ENCODE assay signal across 25 cellular contexts in genomic region chr2:83862636-83863035, GRCh38.
"Had no signal": no experiment of that assay in that cellular context is flagged by ENCODE, and none has a peak within 500 bp of the region (broad histone marks: within the 10 kb centered on the region; RNA-seq: fewer than 3 reads in every experiment).

No MANE protein-coding gene starts in this region.

- H3K27me3 ChIP-seq: esophagus squamous epithelium, gastrocnemius medialis, heart right ventricle, left lung had no signal

- H3K4me1 ChIP-seq: esophagus squamous epithelium, gastrocnemius medialis, heart right ventricle, left lung, lower lobe of right lung had no signal

- ATAC-seq: esophagus mucosa; gastrocnemius medialis; heart right ventricle; left cardiac atrium; left lung; left ventricle myocardium superior; lower lobe of right lung; mucosa of descending colon; naive thymus-derived CD8-positive, alpha-beta T cell had no signal

- H3K36me3 ChIP-seq: esophagus squamous epithelium, gastrocnemius medialis, heart right ventricle, left lung, lower lobe of right lung had no signal

- H3K9me3 ChIP-seq: esophagus squamous epithelium, gastrocnemius medialis, heart right ventricle, left lung, lower lobe of right lung, mucosa of descending colon had no signal

- DNase-seq: dermis blood vessel endothelial cell; dorsolateral prefrontal cortex; effector CD4-positive, alpha-beta T cell; effector memory CD4-positive, alpha-beta T cell; esophagus squamous epithelium; foreskin fibroblast; foreskin melanocyte; gastrocnemius medialis; glutamatergic neuron; head of caudate nucleus; heart right ventricle; hippocampal formation; left cardiac atrium; left lung; left ventricle myocardium superior; lower lobe of right lung; mesenchymal stem cell; mucosa of descending colon; naive B cell; naive thymus-derived CD8-positive, alpha-beta T cell had no signal

- FAIRE-seq: endothelial cell of umbilical vein, islet of Langerhans, keratinocyte had no signal

- H3K27ac ChIP-seq: coronary artery, dorsolateral prefrontal cortex, esophagus squamous epithelium, gastrocnemius medialis, heart right ventricle, left lung, lower lobe of right lung had no signal

- H3K4me3 ChIP-seq: coronary artery, dorsolateral prefrontal cortex, esophagus squamous epithelium, gastrocnemius medialis, heart right ventricle, left lung, lower lobe of right lung, mucosa of descending colon had no signal
